In the genomic region with DNA sequence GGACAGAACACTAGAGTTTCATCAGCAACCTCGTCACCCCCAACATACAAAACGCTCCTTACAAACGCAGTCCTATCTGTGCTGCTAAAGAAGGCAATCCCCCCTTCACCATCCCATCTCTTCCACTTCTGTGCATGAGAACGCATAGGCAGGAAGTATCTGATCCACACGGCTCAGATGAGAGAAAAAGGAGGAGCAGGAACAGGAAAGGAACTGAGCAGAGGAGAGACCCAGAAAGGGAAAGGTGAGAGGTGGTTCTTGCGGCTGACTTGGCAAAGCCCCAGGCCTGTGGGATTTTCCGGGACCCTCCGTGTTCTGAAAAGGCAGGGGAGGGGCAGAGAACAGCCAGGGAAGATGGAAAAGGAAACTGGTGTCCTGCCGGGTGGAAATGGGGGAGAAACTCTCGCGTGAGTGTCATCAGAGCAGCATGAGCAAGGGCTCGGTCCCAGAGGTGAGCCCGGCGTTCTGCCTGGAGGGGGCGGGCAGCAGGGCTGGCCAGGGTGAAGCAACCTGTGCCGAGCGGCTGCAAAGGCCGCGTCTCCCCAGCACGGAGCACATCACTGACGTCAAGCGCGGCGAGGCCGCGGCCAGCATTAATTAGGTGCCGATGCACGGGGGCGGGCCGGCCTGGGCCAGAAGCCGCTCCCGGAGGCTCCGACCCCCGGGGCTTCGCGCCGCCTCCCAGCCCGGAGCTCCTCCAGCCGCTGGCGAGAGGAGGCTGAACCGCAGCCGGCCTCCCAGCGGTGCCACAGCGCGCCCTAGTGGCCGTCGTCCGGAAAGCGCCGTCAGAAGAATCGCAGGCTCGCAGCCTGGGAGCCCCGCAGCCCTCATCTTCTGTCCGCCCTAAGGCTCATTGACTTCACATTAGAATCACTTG, we compare ENCODE assay signal across 8 cellular contexts. TPM values are rescaled to one million over a fixed set of nuclear protein-coding genes. Genes with fewer than 3 reads are reported as not detected.
DNase-seq lines count a peak whose midpoint lies in the region; ATAC-seq and TF ChIP-seq lines count a peak whose summit lies in the region.

No MANE protein-coding gene starts in this region.

- peaks cover 33% of the 10 kb centered on the region for H3K4me1 ChIP-seq in adipocyte (ENCODE audit: control insufficient read depth, insufficient read depth, low read length)
- H3K4me1 ChIP-seq in prostate gland (replicated peaks), result no peaks in the 10 kb centered on the region

- TF ChIP-seq CTCF in GM12873 (IDR thresholded peaks at IDR 0.05; ENCODE audit: insufficient read depth, low read depth, low read length, missing control alignments) (peak; percentile 86), prostate gland (IDR thresholded peaks at IDR 0.05) (peak; percentile 80 to 96 (median 96))

- TF ChIP-seq POLR2A in prostate gland (IDR thresholded peaks at IDR 0.05), result peak; percentile 28

- H3K9me3 ChIP-seq in adipocyte (ENCODE audit: control insufficient read depth, low read length) (peaks cover 22% of the 10 kb centered on the region), prostate gland (no peaks in the 10 kb centered on the region)

- DNase-seq in NCI-H1092 (lab: John Stamatoyannopoulos, UW) (peak; percentile 58), SW480 (ENCODE audit: low spot score) (peak; percentile 80), adipocyte (ENCODE audit: low read depth) (peak; percentile 92), left cardiac atrium (peak; percentile 91), prostate gland (ENCODE audit: low spot score) (peak; percentile 72), ureter (ENCODE audit: low spot score) (peak; percentile 89)

- intact Hi-C loops in left cardiac atrium (cut with DNase I), result loop anchor here (1.0 to 10.0 kb wide), 7 partner anchors 121 to 535 kb away; partner anchors contain the start of gene HES1 (in 1 of the 2)
- intact Hi-C loops in prostate gland (cut with DNase I), result loop anchor here (1.0 to 5.0 kb wide), 3 partner anchors 177 to 648 kb away; no protein-coding TSS in a partner anchor

- peak overlapping the region; percentile 33 to 57 for H3K27ac ChIP-seq in prostate gland

- H3K27me3 ChIP-seq in adipocyte (replicated peaks; ENCODE audit: control insufficient read depth, insufficient read depth, low read length) (peaks cover 26% of the 10 kb centered on the region), prostate gland (replicated peaks; ENCODE audit: insufficient read depth) (no peaks in the 10 kb centered on the region)

- ATAC-seq in HG02623 (IDR thresholded peaks at IDR 0.05; ENCODE audit: unreplicated experiment), result peak; percentile 93
- ATAC-seq in left cardiac atrium, result peak; percentile 85 to 93

- WGBS in prostate gland, result 3% methylated on average over 47 of the region's 54 CpGs

- H3K4me3 ChIP-seq in adipocyte (ENCODE audit: low read length), result peak overlapping the region; percentile 68
- H3K4me3 ChIP-seq in prostate gland, result peak overlapping the region; percentile 31 to 40

- H3K36me3 ChIP-seq in adipocyte (ENCODE audit: control insufficient read depth, insufficient read depth, low read length, severe bottlenecking) (no peaks in the 10 kb centered on the region), prostate gland (no peaks in the 10 kb centered on the region)

- H3K9ac ChIP-seq in adipocyte (ENCODE audit: low read length), result peak overlapping the region; percentile 50

RNA-seq across cellular contexts. Expression of gene CPN2, which starts 35.8 kb away (rescaled TPM):
- not detected for total RNA-seq in left cardiac atrium
- total RNA-seq in prostate gland, result 1 to 10 TPM in 1 of 2 donors, not detected in 1; 1.3 TPM
- total RNA-seq in ureter, result not detected

RNA-seq across cellular contexts. Expression of gene LRRC15, which starts 54.2 kb away (rescaled TPM):
- under 1 TPM; 0.18 to 0.74 TPM for total RNA-seq in left cardiac atrium
- total RNA-seq in prostate gland, result 1 to 10 TPM in 1 of 2 donors, not detected in 1; 1.1 TPM
- total RNA-seq in ureter, result 0.29 TPM

Comparison
In these comparisons a context has a peak if more than half of its experiments do, and no peak if none do; other contexts are left out.
1. Peak in every context shown above with its lines: DNase-seq, ATAC-seq, H3K4me3 ChIP-seq and H3K27ac ChIP-seq.